ENCODE assay signal across 14 cellular contexts in the genomic region with DNA sequence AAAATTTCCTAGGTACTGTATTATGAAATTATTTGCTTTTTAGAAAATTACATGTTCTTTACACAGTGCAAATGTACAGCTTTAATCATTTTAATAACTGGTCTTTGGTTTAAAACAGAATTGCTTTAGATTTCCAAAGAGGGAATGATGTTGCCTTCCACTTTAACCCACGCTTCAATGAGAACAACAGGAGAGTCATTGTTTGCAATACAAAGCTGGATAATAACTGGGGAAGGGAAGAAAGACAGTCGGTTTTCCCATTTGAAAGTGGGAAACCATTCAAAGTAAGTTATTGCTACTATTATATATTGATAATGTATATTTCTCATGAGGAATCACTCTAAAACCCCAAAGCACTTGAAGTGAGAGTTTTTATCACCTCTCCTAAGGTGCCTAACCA. TPM values are rescaled to one million over a fixed set of nuclear protein-coding genes. Genes with fewer than 3 reads are reported as not detected.
A peak's percentile ranks its signal among the peaks of the same experiment; 100 is the strongest.
DNase-seq lines count a peak whose midpoint lies in the region; ATAC-seq lines count a peak whose summit lies in the region.
"Had no signal": no experiment of that assay in that cellular context is flagged by ENCODE, and none has a peak within 500 bp of the region (broad histone marks: within the 10 kb centered on the region; RNA-seq: fewer than 3 reads in every experiment).

No MANE protein-coding gene starts in this region.

- H3K9me3 Mint-ChIP-seq in stimulated activated effector memory CD8-positive, alpha-beta T cell treated with anti-CD3 and anti-CD28 coated beads, Interleukin-12 subunit alpha, Interleukin-12 subunit beta, amount 100 ng/mL, for 72 hours, result no peaks in the 10 kb centered on the region
- no peaks in the 10 kb centered on the region for H3K9me3 Mint-ChIP-seq in activated T-helper 1 cell treated with anti-CD3 and anti-CD28 coated beads, Interleukin-12 subunit alpha, Interleukin-12 subunit beta, Interleukin-2, Interleukin-4 antibody, amounts not matched to agents 30 ng/mL and 10 ng/mL and 1 ng/mL, durations not matched to agents 14 hours and 24 hours and 36 hours
- H3K9me3 Mint-ChIP-seq: CD4-positive, alpha-beta T cell had no signal

- intact Hi-C loops in activated T-helper 1 cell treated with anti-CD3 and anti-CD28 coated beads, Interleukin-12 subunit alpha, Interleukin-12 subunit beta, Interleukin-2, Interleukin-4 antibody, amounts not matched to agents 30 ng/mL and 10 ng/mL and 1 ng/mL, durations not matched to agents 14 hours and 24 hours and 36 hours (cut with micrococcal nuclease), result no loop called here

- peaks cover 5% of the 10 kb centered on the region for H3K4me1 Mint-ChIP-seq in stimulated activated effector memory CD8-positive, alpha-beta T cell treated with anti-CD3 and anti-CD28 coated beads, Interleukin-12 subunit alpha, Interleukin-12 subunit beta, amount 100 ng/mL, for 72 hours
- H3K4me1 Mint-ChIP-seq in activated T-helper 1 cell treated with anti-CD3 and anti-CD28 coated beads, Interleukin-12 subunit alpha, Interleukin-12 subunit beta, Interleukin-2, Interleukin-4 antibody, amounts not matched to agents 30 ng/mL and 10 ng/mL and 1 ng/mL, durations not matched to agents 14 hours and 24 hours and 36 hours (ENCODE audit: low read depth), result peaks cover 12% of the 10 kb centered on the region

- peak overlapping the region; percentile 26 for H3K27ac Mint-ChIP-seq in stimulated activated effector memory CD8-positive, alpha-beta T cell treated with anti-CD3 and anti-CD28 coated beads, Interleukin-12 subunit alpha, Interleukin-12 subunit beta, amount 100 ng/mL, for 72 hours
- no peak overlapping the region for H3K27ac Mint-ChIP-seq in activated T-helper 1 cell treated with anti-CD3 and anti-CD28 coated beads, Interleukin-12 subunit alpha, Interleukin-12 subunit beta, Interleukin-2, Interleukin-4 antibody, amounts not matched to agents 30 ng/mL and 10 ng/mL and 1 ng/mL, durations not matched to agents 14 hours and 24 hours and 36 hours
- H3K27ac Mint-ChIP-seq: CD4-positive, alpha-beta T cell had no signal

- no peak for ATAC-seq in stimulated activated effector memory CD8-positive, alpha-beta T cell treated with anti-CD3 and anti-CD28 coated beads, Interleukin-12 subunit alpha, Interleukin-12 subunit beta, amount 100 ng/mL, for 72 hours
- no peak for ATAC-seq in HG03439 (IDR thresholded peaks at IDR 0.05; ENCODE audit: unreplicated experiment)
- ATAC-seq: A549 had no signal

- peaks cover 100% of the 10 kb centered on the region for H3K36me3 Mint-ChIP-seq in stimulated activated effector memory CD8-positive, alpha-beta T cell treated with anti-CD3 and anti-CD28 coated beads, Interleukin-12 subunit alpha, Interleukin-12 subunit beta, amount 100 ng/mL, for 72 hours
- peaks cover 45% of the 10 kb centered on the region for H3K36me3 Mint-ChIP-seq in activated T-helper 1 cell treated with anti-CD3 and anti-CD28 coated beads, Interleukin-12 subunit alpha, Interleukin-12 subunit beta, Interleukin-2, Interleukin-4 antibody, amounts not matched to agents 30 ng/mL and 10 ng/mL and 1 ng/mL, durations not matched to agents 14 hours and 24 hours and 36 hours (ENCODE audit: low read depth)

- no peak overlapping the region for H3K4me3 Mint-ChIP-seq in stimulated activated effector memory CD8-positive, alpha-beta T cell treated with anti-CD3 and anti-CD28 coated beads, Interleukin-12 subunit alpha, Interleukin-12 subunit beta, amount 100 ng/mL, for 72 hours
- H3K4me3 Mint-ChIP-seq in activated T-helper 1 cell treated with anti-CD3 and anti-CD28 coated beads, Interleukin-12 subunit alpha, Interleukin-12 subunit beta, Interleukin-2, Interleukin-4 antibody, amounts not matched to agents 30 ng/mL and 10 ng/mL and 1 ng/mL, durations not matched to agents 14 hours and 24 hours and 36 hours, result no peak overlapping the region
- H3K4me3 Mint-ChIP-seq: CD4-positive, alpha-beta T cell had no signal

- H3K27me3 Mint-ChIP-seq in activated T-helper 1 cell treated with anti-CD3 and anti-CD28 coated beads, Interleukin-12 subunit alpha, Interleukin-12 subunit beta, Interleukin-2, Interleukin-4 antibody, amounts not matched to agents 30 ng/mL and 10 ng/mL and 1 ng/mL, durations not matched to agents 14 hours and 24 hours and 36 hours (ENCODE audit: insufficient read depth), result no peaks in the 10 kb centered on the region
- H3K27me3 Mint-ChIP-seq: CD4-positive, alpha-beta T cell had no signal

- DNase-seq in NCI-H2081 (lab: John Stamatoyannopoulos, UW) (peak; percentile 6 to 49), NCI-H2081 treated with DMSO at 0.1 percent for 48 hours (lab: John Stamatoyannopoulos, UW) (no peak), NCI-H1930 (lab: John Stamatoyannopoulos, UW) (peak; percentile 13 to 29), medulla oblongata (ENCODE audit: extremely low spot score) (peak; percentile 54), mucosa of gallbladder (ENCODE audit: low spot score) (no peak)
- DNase-seq in stimulated activated effector memory CD8-positive, alpha-beta T cell treated with anti-CD3 and anti-CD28 coated beads, Interleukin-12 subunit alpha, Interleukin-12 subunit beta, amount 100 ng/mL, for 72 hours (ENCODE audit: low spot score in 2 of 2), result no peak
- DNase-seq in activated T-helper 1 cell treated with anti-CD3 and anti-CD28 coated beads, Interleukin-12 subunit alpha, Interleukin-12 subunit beta, Interleukin-2, Interleukin-4 antibody, amounts not matched to agents 30 ng/mL and 10 ng/mL and 1 ng/mL, durations not matched to agents 14 hours and 24 hours and 36 hours (ENCODE audit: low spot score), result no peak
- DNase-seq: AML-193; Caco-2; CD4-positive, alpha-beta T cell; GM23248; HCEC 1CT had no signal

RNA-seq across cellular contexts. Expression of a gene that starts 13.4 kb away (rescaled TPM):
- 10.4 and 12.0 TPM in 2 replicates for total RNA-seq in activated T-helper 1 cell treated with anti-CD3 and anti-CD28 coated beads, Interleukin-12 subunit alpha, Interleukin-12 subunit beta, Interleukin-2, Interleukin-4 antibody, amounts not matched to agents 30 ng/mL and 10 ng/mL and 1 ng/mL, durations not matched to agents 14 hours and 24 hours and 36 hours
- 256 TPM for total RNA-seq in mucosa of gallbladder

RNA-seq across cellular contexts. Expression of a gene that starts 48.9 kb away (rescaled TPM):
- total RNA-seq in activated T-helper 1 cell treated with anti-CD3 and anti-CD28 coated beads, Interleukin-12 subunit alpha, Interleukin-12 subunit beta, Interleukin-2, Interleukin-4 antibody, amounts not matched to agents 30 ng/mL and 10 ng/mL and 1 ng/mL, durations not matched to agents 14 hours and 24 hours and 36 hours, result 22.4 and 26.4 TPM in 2 replicates
- 1.2 TPM for total RNA-seq in mucosa of gallbladder

Comparison
In these comparisons a context has a peak if more than half of its experiments do, and no peak if none do; other contexts are left out.
1. DNase-seq: peak in NCI-H2081 (2 of 2), NCI-H1930 (2 of 2) and medulla oblongata (single experiment); none in NCI-H2081 treated with DMSO at 0.1 percent for 48 hours (single experiment), stimulated activated effector memory CD8-positive, alpha-beta T cell treated with anti-CD3 and anti-CD28 coated beads, Interleukin-12 subunit alpha, Interleukin-12 subunit beta, amount 100 ng/mL, for 72 hours (0 of 2), activated T-helper 1 cell treated with anti-CD3 and anti-CD28 coated beads, Interleukin-12 subunit alpha, Interleukin-12 subunit beta, Interleukin-2, Interleukin-4 antibody, amounts not matched to agents 30 ng/mL and 10 ng/mL and 1 ng/mL, durations not matched to agents 14 hours and 24 hours and 36 hours (single experiment) and mucosa of gallbladder (single experiment).
2. RNA of a gene that starts 13.4 kb away (total RNA-seq): 256 TPM in mucosa of gallbladder (single experiment); 10.4 to 12.0 TPM in activated T-helper 1 cell treated with anti-CD3 and anti-CD28 coated beads, Interleukin-12 subunit alpha, Interleukin-12 subunit beta, Interleukin-2, Interleukin-4 antibody, amounts not matched to agents 30 ng/mL and 10 ng/mL and 1 ng/mL, durations not matched to agents 14 hours and 24 hours and 36 hours; every median in the first group is over 10 times any median in the second.
3. RNA of a gene that starts 48.9 kb away (total RNA-seq): 22.4 to 26.4 TPM in activated T-helper 1 cell treated with anti-CD3 and anti-CD28 coated beads, Interleukin-12 subunit alpha, Interleukin-12 subunit beta, Interleukin-2, Interleukin-4 antibody, amounts not matched to agents 30 ng/mL and 10 ng/mL and 1 ng/mL, durations not matched to agents 14 hours and 24 hours and 36 hours; 1.2 TPM in mucosa of gallbladder (single experiment); every median in the first group is over 10 times any median in the second.